In the genomic region with DNA sequence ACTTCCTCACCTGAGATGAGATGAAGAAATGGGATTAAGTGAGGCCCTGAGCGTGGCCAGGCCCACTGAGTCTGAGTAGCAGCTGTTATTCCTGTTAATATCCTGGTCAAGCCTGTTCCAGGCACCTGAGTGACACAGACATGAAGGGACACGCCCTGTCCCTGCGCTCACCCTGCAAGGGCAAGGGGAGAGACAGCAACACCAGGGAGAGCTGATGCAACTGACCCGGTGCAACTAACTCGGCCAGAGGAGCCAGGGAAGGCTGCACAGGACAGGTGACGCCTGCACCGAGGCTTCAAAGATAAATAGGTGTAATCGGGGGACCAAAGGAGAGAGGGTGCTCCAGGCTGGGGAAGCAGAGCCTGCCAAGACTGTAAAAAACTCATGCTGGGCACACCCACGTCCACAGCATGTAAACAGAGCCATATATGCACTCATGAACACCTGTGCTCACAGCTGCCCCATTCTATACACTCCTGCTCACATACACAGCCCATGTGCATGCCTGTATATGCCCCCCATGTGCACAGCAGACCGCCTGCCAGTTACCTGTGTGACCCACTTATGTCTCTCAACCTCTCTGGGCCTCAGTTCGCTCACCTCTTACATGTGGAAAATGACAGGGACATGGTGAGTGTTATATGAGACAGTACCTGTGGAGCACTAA, we compare ENCODE assay signal across 2 cellular contexts.
A peak's percentile ranks its signal among the peaks of the same experiment; 100 is the strongest.
TF ChIP-seq lines count a peak whose summit lies in the region.

No MANE protein-coding gene starts in this region.

TF ChIP-seq in K562, 482 proteins besides CTCF, POLR2A, EP300 and RAD21 (continued from another document):
- TF ChIP-seq, protein P1, sequence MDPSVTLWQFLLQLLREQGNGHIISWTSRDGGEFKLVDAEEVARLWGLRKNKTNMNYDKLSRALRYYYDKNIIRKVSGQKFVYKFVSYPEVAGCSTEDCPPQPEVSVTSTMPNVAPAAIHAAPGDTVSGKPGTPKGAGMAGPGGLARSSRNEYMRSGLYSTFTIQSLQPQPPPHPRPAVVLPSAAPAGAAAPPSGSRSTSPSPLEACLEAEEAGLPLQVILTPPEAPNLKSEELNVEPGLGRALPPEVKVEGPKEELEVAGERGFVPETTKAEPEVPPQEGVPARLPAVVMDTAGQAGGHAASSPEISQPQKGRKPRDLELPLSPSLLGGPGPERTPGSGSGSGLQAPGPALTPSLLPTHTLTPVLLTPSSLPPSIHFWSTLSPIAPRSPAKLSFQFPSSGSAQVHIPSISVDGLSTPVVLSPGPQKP (CRISPR knock-in tag; IDR thresholded peaks at IDR 0.05), result no peak
- TF ChIP-seq ZNF23 (CRISPR knock-in tag; IDR thresholded peaks at IDR 0.05), result no peak
- TF ChIP-seq, protein P2, sequence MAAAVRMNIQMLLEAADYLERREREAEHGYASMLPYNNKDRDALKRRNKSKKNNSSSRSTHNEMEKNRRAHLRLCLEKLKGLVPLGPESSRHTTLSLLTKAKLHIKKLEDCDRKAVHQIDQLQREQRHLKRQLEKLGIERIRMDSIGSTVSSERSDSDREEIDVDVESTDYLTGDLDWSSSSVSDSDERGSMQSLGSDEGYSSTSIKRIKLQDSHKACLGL (CRISPR knock-in tag; IDR thresholded peaks at IDR 0.05; ENCODE audit: borderline replicate concordance, poor library complexity, severe bottlenecking), result no peak
- no peak for TF ChIP-seq TEAD2 (tag; IDR thresholded peaks at IDR 0.05)
- no peak for TF ChIP-seq CHD4 (IDR thresholded peaks at IDR 0.05; ENCODE audit: insufficient read depth, insufficient replicate concordance, low read depth, low read length, poor library complexity, severe bottlenecking)
- TF ChIP-seq BACH1 (tag; IDR thresholded peaks at IDR 0.05), result no peak
- no peak for TF ChIP-seq ZNF184 (CRISPR knock-in tag; IDR thresholded peaks at IDR 0.05)
- no peak for TF ChIP-seq CHD2 (IDR thresholded peaks at IDR 0.05; ENCODE audit: low read depth, low read length)

TF ChIP-seq in HepG2, 621 proteins besides CTCF, POLR2A, EP300 and RAD21 (continued from another document and continues in another):
- TF ChIP-seq, protein P3, sequence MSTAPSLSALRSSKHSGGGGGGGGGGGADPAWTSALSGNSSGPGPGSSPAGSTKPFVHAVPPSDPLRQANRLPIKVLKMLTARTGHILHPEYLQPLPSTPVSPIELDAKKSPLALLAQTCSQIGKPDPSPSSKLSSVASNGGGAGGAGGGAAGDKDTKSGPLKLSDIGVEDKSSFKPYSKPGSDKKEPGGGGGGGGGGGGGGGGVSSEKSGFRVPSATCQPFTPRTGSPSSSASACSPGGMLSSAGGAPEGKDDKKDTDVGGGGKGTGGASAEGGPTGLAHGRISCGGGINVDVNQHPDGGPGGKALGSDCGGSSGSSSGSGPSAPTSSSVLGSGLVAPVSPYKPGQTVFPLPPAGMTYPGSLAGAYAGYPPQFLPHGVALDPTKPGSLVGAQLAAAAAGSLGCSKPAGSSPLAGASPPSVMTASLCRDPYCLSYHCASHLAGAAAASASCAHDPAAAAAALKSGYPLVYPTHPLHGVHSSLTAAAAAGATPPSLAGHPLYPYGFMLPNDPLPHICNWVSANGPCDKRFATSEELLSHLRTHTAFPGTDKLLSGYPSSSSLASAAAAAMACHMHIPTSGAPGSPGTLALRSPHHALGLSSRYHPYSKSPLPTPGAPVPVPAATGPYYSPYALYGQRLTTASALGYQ (CRISPR knock-in tag; IDR thresholded peaks at IDR 0.05), result no peak
- 0 out of 4 replicates have a peak, but pooled peaks of 1 of the 2 experiments have one; percentile 43 for TF ChIP-seq KLF16 (CRISPR knock-in tag; IDR thresholded peaks at IDR 0.05)
- peak; percentile 19 for TF ChIP-seq XRCC5 (optimal IDR thresholded peaks at IDR 0.05; ENCODE audit: low read length)
- TF ChIP-seq, protein P4, sequence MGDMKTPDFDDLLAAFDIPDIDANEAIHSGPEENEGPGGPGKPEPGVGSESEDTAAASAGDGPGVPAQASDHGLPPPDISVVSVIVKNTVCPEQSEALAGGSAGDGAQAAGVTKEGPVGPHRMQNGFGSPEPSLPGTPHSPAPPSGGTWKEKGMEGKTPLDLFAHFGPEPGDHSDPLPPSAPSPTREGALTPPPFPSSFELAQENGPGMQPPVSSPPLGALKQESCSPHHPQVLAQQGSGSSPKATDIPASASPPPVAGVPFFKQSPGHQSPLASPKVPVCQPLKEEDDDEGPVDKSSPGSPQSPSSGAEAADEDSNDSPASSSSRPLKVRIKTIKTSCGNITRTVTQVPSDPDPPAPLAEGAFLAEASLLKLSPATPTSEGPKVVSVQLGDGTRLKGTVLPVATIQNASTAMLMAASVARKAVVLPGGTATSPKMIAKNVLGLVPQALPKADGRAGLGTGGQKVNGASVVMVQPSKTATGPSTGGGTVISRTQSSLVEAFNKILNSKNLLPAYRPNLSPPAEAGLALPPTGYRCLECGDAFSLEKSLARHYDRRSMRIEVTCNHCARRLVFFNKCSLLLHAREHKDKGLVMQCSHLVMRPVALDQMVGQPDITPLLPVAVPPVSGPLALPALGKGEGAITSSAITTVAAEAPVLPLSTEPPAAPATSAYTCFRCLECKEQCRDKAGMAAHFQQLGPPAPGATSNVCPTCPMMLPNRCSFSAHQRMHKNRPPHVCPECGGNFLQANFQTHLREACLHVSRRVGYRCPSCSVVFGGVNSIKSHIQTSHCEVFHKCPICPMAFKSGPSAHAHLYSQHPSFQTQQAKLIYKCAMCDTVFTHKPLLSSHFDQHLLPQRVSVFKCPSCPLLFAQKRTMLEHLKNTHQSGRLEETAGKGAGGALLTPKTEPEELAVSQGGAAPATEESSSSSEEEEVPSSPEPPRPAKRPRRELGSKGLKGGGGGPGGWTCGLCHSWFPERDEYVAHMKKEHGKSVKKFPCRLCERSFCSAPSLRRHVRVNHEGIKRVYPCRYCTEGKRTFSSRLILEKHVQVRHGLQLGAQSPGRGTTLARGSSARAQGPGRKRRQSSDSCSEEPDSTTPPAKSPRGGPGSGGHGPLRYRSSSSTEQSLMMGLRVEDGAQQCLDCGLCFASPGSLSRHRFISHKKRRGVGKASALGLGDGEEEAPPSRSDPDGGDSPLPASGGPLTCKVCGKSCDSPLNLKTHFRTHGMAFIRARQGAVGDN (CRISPR knock-in tag; IDR thresholded peaks at IDR 0.05), result peak; percentile 18; the same call in 1 of the 2 replicates
- no peak for TF ChIP-seq ZNF614 (CRISPR knock-in tag; IDR thresholded peaks at IDR 0.05; ENCODE audit: borderline replicate concordance)
- TF ChIP-seq YY1 (IDR thresholded peaks at IDR 0.05; ENCODE audit: insufficient read depth, insufficient replicate concordance, low read depth, low read length), result no peak
- no peak for TF ChIP-seq ZBTB7B (CRISPR knock-in tag; IDR thresholded peaks at IDR 0.05)
- peak; percentile 72; the same call in 1 of the 2 replicates for TF ChIP-seq KLF6 (CRISPR knock-in tag; IDR thresholded peaks at IDR 0.05)
- peak; percentile 9; the same call in 1 of the 2 replicates for TF ChIP-seq BCL6 (CRISPR knock-in tag; IDR thresholded peaks at IDR 0.05)
- no peak for TF ChIP-seq NONO (IDR thresholded peaks at IDR 0.05)
- TF ChIP-seq NONO (CRISPR knock-in tag; conservative IDR thresholded peaks at IDR 0.05), result no peak
- TF ChIP-seq FOSL2 (CRISPR knock-in tag; IDR thresholded peaks at IDR 0.05), result peak; percentile 40; the same call in 1 of the 2 replicates
- TF ChIP-seq, protein P5, sequence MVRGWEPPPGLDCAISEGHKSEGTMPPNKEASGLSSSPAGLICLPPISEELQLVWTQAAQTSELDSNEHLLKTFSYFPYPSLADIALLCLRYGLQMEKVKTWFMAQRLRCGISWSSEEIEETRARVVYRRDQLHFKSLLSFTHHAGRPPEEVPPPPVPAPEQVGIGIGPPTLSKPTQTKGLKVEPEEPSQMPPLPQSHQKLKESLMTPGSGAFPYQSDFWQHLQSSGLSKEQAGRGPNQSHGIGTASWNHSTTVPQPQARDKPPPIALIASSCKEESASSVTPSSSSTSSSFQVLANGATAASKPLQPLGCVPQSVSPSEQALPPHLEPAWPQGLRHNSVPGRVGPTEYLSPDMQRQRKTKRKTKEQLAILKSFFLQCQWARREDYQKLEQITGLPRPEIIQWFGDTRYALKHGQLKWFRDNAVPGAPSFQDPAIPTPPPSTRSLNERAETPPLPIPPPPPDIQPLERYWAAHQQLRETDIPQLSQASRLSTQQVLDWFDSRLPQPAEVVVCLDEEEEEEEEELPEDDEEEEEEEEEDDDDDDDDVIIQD (CRISPR knock-in tag; IDR thresholded peaks at IDR 0.05; ENCODE audit: low read depth), result no peak
- TF ChIP-seq ZEB1 (IDR thresholded peaks at IDR 0.05; ENCODE audit: insufficient replicate concordance, low read depth), result peak; percentile 29
- TF ChIP-seq FOXM1 (CRISPR knock-in tag; IDR thresholded peaks at IDR 0.05), result no peak
- TF ChIP-seq KDM2A (CRISPR knock-in tag; IDR thresholded peaks at IDR 0.05; ENCODE audit: borderline replicate concordance, low read depth), result 0 out of 2 replicates have a peak, but pooled peaks have one; percentile 40
- TF ChIP-seq, protein P6, sequence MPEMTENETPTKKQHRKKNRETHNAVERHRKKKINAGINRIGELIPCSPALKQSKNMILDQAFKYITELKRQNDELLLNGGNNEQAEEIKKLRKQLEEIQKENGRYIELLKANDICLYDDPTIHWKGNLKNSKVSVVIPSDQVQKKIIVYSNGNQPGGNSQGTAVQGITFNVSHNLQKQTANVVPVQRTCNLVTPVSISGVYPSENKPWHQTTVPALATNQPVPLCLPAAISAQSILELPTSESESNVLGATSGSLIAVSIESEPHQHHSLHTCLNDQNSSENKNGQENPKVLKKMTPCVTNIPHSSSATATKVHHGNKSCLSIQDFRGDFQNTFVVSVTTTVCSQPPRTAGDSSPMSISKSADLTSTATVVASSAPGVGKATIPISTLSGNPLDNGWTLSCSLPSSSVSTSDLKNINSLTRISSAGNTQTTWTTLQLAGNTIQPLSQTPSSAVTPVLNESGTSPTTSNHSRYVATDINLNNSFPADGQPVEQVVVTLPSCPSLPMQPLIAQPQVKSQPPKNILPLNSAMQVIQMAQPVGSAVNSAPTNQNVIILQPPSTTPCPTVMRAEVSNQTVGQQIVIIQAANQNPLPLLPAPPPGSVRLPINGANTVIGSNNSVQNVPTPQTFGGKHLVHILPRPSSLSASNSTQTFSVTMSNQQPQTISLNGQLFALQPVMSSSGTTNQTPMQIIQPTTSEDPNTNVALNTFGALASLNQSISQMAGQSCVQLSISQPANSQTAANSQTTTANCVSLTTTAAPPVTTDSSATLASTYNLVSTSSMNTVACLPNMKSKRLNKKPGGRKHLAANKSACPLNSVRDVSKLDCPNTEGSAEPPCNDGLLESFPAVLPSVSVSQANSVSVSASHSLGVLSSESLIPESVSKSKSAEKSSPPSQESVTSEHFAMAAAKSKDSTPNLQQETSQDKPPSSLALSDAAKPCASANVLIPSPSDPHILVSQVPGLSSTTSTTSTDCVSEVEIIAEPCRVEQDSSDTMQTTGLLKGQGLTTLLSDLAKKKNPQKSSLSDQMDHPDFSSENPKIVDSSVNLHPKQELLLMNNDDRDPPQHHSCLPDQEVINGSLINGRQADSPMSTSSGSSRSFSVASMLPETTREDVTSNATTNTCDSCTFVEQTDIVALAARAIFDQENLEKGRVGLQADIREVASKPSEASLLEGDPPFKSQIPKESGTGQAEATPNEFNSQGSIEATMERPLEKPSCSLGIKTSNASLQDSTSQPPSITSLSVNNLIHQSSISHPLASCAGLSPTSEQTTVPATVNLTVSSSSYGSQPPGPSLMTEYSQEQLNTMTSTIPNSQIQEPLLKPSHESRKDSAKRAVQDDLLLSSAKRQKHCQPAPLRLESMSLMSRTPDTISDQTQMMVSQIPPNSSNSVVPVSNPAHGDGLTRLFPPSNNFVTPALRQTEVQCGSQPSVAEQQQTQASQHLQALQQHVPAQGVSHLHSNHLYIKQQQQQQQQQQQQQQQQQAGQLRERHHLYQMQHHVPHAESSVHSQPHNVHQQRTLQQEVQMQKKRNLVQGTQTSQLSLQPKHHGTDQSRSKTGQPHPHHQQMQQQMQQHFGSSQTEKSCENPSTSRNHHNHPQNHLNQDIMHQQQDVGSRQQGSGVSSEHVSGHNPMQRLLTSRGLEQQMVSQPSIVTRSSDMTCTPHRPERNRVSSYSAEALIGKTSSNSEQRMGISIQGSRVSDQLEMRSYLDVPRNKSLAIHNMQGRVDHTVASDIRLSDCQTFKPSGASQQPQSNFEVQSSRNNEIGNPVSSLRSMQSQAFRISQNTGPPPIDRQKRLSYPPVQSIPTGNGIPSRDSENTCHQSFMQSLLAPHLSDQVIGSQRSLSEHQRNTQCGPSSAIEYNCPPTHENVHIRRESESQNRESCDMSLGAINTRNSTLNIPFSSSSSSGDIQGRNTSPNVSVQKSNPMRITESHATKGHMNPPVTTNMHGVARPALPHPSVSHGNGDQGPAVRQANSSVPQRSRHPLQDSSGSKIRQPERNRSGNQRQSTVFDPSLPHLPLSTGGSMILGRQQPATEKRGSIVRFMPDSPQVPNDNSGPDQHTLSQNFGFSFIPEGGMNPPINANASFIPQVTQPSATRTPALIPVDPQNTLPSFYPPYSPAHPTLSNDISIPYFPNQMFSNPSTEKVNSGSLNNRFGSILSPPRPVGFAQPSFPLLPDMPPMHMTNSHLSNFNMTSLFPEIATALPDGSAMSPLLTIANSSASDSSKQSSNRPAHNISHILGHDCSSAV (CRISPR knock-in tag; IDR thresholded peaks at IDR 0.05; ENCODE audit: borderline replicate concordance), result no peak
- no peak for TF ChIP-seq NFKB2 (CRISPR knock-in tag; IDR thresholded peaks at IDR 0.05; ENCODE audit: borderline replicate concordance)
- TF ChIP-seq FOXK1 (CRISPR knock-in tag; IDR thresholded peaks at IDR 0.05; ENCODE audit: borderline replicate concordance, low read depth), result 0 out of 2 replicates have a peak, but pooled peaks have one; percentile 3
- TF ChIP-seq ZNF780A (CRISPR knock-in tag; IDR thresholded peaks at IDR 0.05), result 0 out of 2 replicates have a peak, but pooled peaks have one; percentile 67
- TF ChIP-seq, protein P7, sequence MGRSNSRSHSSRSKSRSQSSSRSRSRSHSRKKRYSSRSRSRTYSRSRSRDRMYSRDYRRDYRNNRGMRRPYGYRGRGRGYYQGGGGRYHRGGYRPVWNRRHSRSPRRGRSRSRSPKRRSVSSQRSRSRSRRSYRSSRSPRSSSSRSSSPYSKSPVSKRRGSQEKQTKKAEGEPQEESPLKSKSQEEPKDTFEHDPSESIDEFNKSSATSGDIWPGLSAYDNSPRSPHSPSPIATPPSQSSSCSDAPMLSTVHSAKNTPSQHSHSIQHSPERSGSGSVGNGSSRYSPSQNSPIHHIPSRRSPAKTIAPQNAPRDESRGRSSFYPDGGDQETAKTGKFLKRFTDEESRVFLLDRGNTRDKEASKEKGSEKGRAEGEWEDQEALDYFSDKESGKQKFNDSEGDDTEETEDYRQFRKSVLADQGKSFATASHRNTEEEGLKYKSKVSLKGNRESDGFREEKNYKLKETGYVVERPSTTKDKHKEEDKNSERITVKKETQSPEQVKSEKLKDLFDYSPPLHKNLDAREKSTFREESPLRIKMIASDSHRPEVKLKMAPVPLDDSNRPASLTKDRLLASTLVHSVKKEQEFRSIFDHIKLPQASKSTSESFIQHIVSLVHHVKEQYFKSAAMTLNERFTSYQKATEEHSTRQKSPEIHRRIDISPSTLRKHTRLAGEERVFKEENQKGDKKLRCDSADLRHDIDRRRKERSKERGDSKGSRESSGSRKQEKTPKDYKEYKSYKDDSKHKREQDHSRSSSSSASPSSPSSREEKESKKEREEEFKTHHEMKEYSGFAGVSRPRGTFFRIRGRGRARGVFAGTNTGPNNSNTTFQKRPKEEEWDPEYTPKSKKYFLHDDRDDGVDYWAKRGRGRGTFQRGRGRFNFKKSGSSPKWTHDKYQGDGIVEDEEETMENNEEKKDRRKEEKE (IDR thresholded peaks at IDR 0.05), result no peak
